7 cellular contexts compared by ENCODE assay signal in the genomic region with DNA sequence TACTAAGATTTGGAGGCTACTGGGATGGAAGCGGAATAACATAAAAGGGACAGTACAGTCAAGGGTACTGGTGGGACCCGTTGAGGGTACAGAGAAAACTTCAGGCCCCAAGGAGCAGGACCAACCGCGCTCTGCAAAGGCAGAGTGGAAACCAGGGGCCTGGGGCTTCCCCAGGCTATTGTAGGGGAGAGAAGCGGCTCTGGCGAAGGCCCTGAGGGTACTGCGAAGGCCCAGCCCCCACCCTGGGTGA. TPM values are rescaled to one million over a fixed set of nuclear protein-coding genes. Genes with fewer than 3 reads are reported as not detected.
DNase-seq lines count a peak whose midpoint lies in the region; ATAC-seq and TF ChIP-seq lines count a peak whose summit lies in the region.
"Had no signal": no experiment of that assay in that cellular context is flagged by ENCODE, and none has a peak within 500 bp of the region (broad histone marks: within the 10 kb centered on the region; RNA-seq: fewer than 3 reads in every experiment).

No MANE protein-coding gene starts in this region.

- H3K27ac Mint-ChIP-seq in endothelial cell (ENCODE audit: unreplicated experiment), result peak overlapping the region; percentile 74

- peak overlapping the region; percentile 93 for H3K27ac ChIP-seq in Panc1 (ENCODE audit: low read length)
- peak overlapping the region; percentile 97 to 99 (median 98) for H3K27ac ChIP-seq in gastrocnemius medialis

- H3K4me3 ChIP-seq in Panc1 (ENCODE audit: low read depth in 2 of 2, low read length in 2 of 2) (peak overlapping the region; percentile 71 to 89), gastrocnemius medialis (peak overlapping the region; percentile 77 to 96 (median 87))

- DNase-seq in Panc1 (ENCODE audit: low read depth, low spot score), result no peak
- no peak for DNase-seq in endothelial cell (ENCODE audit: low spot score)
- DNase-seq in gastrocnemius medialis, result no peak
- DNase-seq in cortex of kidney (lab: John Stamatoyannopoulos, UW), result no peak
- no peak for DNase-seq in T1000 (lab: John Stamatoyannopoulos, UW)
- DNase-seq: NCI-H446 had no signal

- POLR2A ChIA-PET in Panc1 (lab: Charles Lee), result interaction anchor here (0.6 to 0.7 kb wide), 4 partner anchors 23 to 479 kb away, joined by 3 to 7 read pairs (median 6); a partner anchor contains a TSS

- peak overlapping the region; percentile 93 for H3K4me3 Mint-ChIP-seq in endothelial cell (ENCODE audit: unreplicated experiment)

- H3K27me3 Mint-ChIP-seq in endothelial cell (ENCODE audit: unreplicated experiment), result peaks cover 14% of the 10 kb centered on the region

- intact Hi-C loops in Panc1 (cut with micrococcal nuclease; ENCODE audit: unreplicated experiment) (no loop called here), gastrocnemius medialis (cut with DNase I; ENCODE audit: low total_unique reads) (loop anchor here (2.0 to 5.0 kb wide), 2 partner anchors 616 to 697 kb away; a partner anchor contains a TSS)

- no TSS peak for BruUV-seq in Panc1 (replicated peaks; lab: Mats Ljungman, UMichigan)

- in situ Hi-C loops in Panc1 (cut with HindIII; ENCODE audit: low pct_unique_long_range_greater_than_20kb, low sequenced_read_pairs) (no loop called here), gastrocnemius medialis (cut with MboI; ENCODE audit: low sequenced_read_pairs in 4 of 4) (no loop called here)

- peaks cover 26% of the 10 kb centered on the region for H3K4me1 Mint-ChIP-seq in endothelial cell (ENCODE audit: unreplicated experiment)

- CTCF ChIA-PET in Panc1 (lab: Charles Lee), result interaction anchor here (0.6 kb wide), 1 partner anchor 24 kb away, joined by 4 read pairs; no protein-coding TSS in a partner anchor

- H3K36me3 Mint-ChIP-seq in endothelial cell (ENCODE audit: low read depth, unreplicated experiment), result peaks cover 19% of the 10 kb centered on the region

- no peaks in the 10 kb centered on the region for H3K27me3 ChIP-seq in Panc1 (ENCODE audit: control insufficient read depth, insufficient read depth, low read length)
- no peaks in the 10 kb centered on the region for H3K27me3 ChIP-seq in gastrocnemius medialis

- no peaks in the 10 kb centered on the region for H3K9me3 ChIP-seq in Panc1 (ENCODE audit: control insufficient read depth, insufficient read depth, low read depth, low read length)
- H3K9me3 ChIP-seq in gastrocnemius medialis, result no peaks in the 10 kb centered on the region

- H3K36me3 ChIP-seq in Panc1 (ENCODE audit: control insufficient read depth, insufficient read depth, low read length), result peaks cover 10% of the 10 kb centered on the region; the same call in 1 of the 2 replicates
- H3K36me3 ChIP-seq in gastrocnemius medialis, result peaks cover 0 to 16% of the 10 kb centered on the region in 2 donors

- H3K4me1 ChIP-seq in Panc1 (ENCODE audit: control insufficient read depth, insufficient read depth, low read length) (peaks cover 31% of the 10 kb centered on the region), gastrocnemius medialis (peaks cover 40 to 49% of the 10 kb centered on the region in 2 donors)

- no peak for TF ChIP-seq POLR2A in gastrocnemius medialis (IDR thresholded peaks at IDR 0.05)
- TF ChIP-seq POLR2A in GM18505 (IDR thresholded peaks at IDR 0.05; ENCODE audit: borderline replicate concordance, extremely low read depth, insufficient read depth, insufficient read length), result no peak

- TF ChIP-seq CTCF in Panc1 (IDR thresholded peaks at IDR 0.05) (no peak), endothelial cell (IDR thresholded peaks at IDR 0.05; ENCODE audit: unreplicated experiment) (no peak), gastrocnemius medialis (IDR thresholded peaks at IDR 0.05 in 4 of 5, conservative IDR thresholded peaks at IDR 0.05 in 1 of 5) (no peak)

- ATAC-seq in Panc1, result no peak; the same call in 1 of the 2 replicates
- ATAC-seq in gastrocnemius medialis, result no peak
- no peak for ATAC-seq in GM18505 (IDR thresholded peaks at IDR 0.05; ENCODE audit: unreplicated experiment)

- H3K9me3 Mint-ChIP-seq in endothelial cell (ENCODE audit: unreplicated experiment), result no peaks in the 10 kb centered on the region

RNA-seq across cellular contexts. Expression of a gene that starts 0.4 kb away (rescaled TPM):
- total RNA-seq in Panc1 (2021; ENCODE audit: unreplicated experiment) (544 TPM), endothelial cell (ENCODE audit: unreplicated experiment) (173 TPM), gastrocnemius medialis (1,000 to 10,000 TPM; 6,121 to 7,913 (median 7,020) TPM)
- polyA plus RNA-seq in Panc1 (2012; ENCODE audit: insufficient read length), result 991 TPM

RNA-seq across cellular contexts. Expression of a gene that starts 15.5 kb away (rescaled TPM):
- total RNA-seq in Panc1 (2021; ENCODE audit: unreplicated experiment), result 0.31 TPM
- 1.1 TPM for polyA plus RNA-seq in Panc1 (2012; ENCODE audit: insufficient read length)
- total RNA-seq in endothelial cell (ENCODE audit: unreplicated experiment), result 1.5 TPM
- total RNA-seq in gastrocnemius medialis, result not detected

RNA-seq across cellular contexts. Expression of a gene that starts 24.3 kb away (rescaled TPM):
- total RNA-seq in Panc1 (2021; ENCODE audit: unreplicated experiment) (34.0 TPM), endothelial cell (ENCODE audit: unreplicated experiment) (1.4 TPM), gastrocnemius medialis (under 1 TPM in 2 of 4 donors, not detected in 2; 0.07 to 0.10 TPM)
- 15.0 TPM for polyA plus RNA-seq in Panc1 (2012; ENCODE audit: insufficient read length)

RNA-seq across cellular contexts. Expression of a gene that starts 31.2 kb away (rescaled TPM):
- total RNA-seq in Panc1 (2021; ENCODE audit: unreplicated experiment) (39.9 TPM), endothelial cell (ENCODE audit: unreplicated experiment) (13.5 TPM), gastrocnemius medialis (10 to 100 TPM; 21.9 to 45.3 (median 31.5) TPM)
- 87.7 TPM for polyA plus RNA-seq in Panc1 (2012; ENCODE audit: insufficient read length)

RNA-seq across cellular contexts. Expression of a gene that starts 31.5 kb away (rescaled TPM):
- total RNA-seq in Panc1 (2021; ENCODE audit: unreplicated experiment) (29,896 TPM), endothelial cell (ENCODE audit: unreplicated experiment) (32,961 TPM), gastrocnemius medialis (100 to 1,000 TPM; 115 to 715 (median 367) TPM)
- 43.7 TPM for polyA plus RNA-seq in Panc1 (2012; ENCODE audit: insufficient read length)

Comparison
In these comparisons a context has a peak if more than half of its experiments do, and no peak if none do; other contexts are left out.
1. RNA of a gene that starts 0.4 kb away (total RNA-seq): 6,121 to 7,913 TPM in gastrocnemius medialis; 544 TPM in Panc1 (single experiment) and 173 TPM in endothelial cell (single experiment); every median in the first group is over 10 times any median in the second.
2. RNA of a gene that starts 24.3 kb away (total RNA-seq): 34.0 TPM in Panc1 (single experiment); 1.4 TPM in endothelial cell (single experiment) and 0.07 to 0.10 TPM in gastrocnemius medialis; every median in the first group is over 10 times any median in the second.